1 cellular context compared by ENCODE assay signal in genomic region chr6:168156742-168157265, GRCh38.
TF ChIP-seq lines count a peak whose summit lies in the region.

No MANE protein-coding gene starts in this region.

TF ChIP-seq in A549, 52 proteins besides CTCF, POLR2A, EP300 and RAD21 (continued from another document):
- no peak for TF ChIP-seq HMGXB4 (CRISPR knock-in tag; IDR thresholded peaks at IDR 0.05; ENCODE audit: borderline replicate concordance)
- TF ChIP-seq EHMT2 (IDR thresholded peaks at IDR 0.05; ENCODE audit: low read depth), result no peak
- no peak for TF ChIP-seq FOSB (CRISPR knock-in tag; IDR thresholded peaks at IDR 0.05)
TF ChIP-seq in A549: peak in this region for 0.
